Comparison of ENCODE assay signal across 8 cellular contexts in the genomic region with DNA sequence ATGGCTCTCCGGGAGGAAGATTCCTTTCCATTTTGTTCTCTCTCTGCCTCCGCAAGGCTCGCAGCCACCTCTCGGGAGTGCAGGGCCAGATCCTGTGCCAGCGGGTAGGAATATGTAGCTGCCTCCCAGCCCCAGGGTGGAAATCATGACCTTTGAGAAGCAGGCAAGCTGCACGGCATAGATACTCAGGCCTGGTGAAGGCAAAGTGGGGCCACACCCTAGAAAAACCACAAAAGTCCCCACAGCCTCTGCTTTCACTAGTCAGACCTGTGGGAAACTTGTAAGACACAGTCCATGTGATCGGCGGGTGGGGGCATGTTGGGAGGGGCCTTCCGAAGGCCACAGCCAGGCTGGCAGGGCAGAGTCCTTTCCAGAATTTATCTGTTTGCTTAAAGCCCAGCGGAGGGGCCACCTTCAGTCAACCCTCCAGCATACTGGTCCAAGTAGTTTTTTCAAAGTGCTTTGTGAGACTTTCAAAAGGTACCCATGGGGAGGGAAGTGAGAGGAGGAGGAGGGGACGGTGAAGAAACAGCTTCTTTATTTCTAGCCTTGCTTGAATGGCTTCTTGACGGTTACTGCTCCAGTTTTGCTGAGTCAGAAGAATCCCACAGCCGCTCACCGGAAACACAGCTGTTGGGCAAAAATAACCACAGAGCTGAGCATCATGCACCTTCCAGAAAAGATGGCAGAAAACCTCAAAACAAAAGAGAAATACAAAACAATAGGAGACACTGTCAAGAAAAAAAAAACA. TPM values are rescaled to one million over a fixed set of nuclear protein-coding genes. Genes with fewer than 3 reads are reported as not detected.
DNase-seq lines count a peak whose midpoint lies in the region; ATAC-seq and TF ChIP-seq lines count a peak whose summit lies in the region.

A gene (plus strand): TSS at position 52 of the 751 bp plus-strand sequence. CDS start 16,562 bp downstream, outside the sequence.

- no peak for TF ChIP-seq CTCF in right lobe of liver (IDR thresholded peaks at IDR 0.05)

- POLR2A ChIA-PET in CD8-positive, alpha-beta memory T cell (lab: Charles Lee) = interaction anchor here (0.8 to 1.5 kb wide), 3 partner anchors 26 to 283 kb away, joined by 3 to 9 read pairs (median 3); no protein-coding TSS in a partner anchor

- peaks cover 0 to 4% of the 10 kb centered on the region in 2 donors for H3K27me3 Mint-ChIP-seq in CD8-positive, alpha-beta memory T cell

- H3K4me1 Mint-ChIP-seq in CD8-positive, alpha-beta memory T cell = peaks cover 24 to 39% (median 24%) of the 10 kb centered on the region in 3 donors

- H3K27me3 ChIP-seq in CD8-positive, alpha-beta memory T cell (ENCODE audit: insufficient read depth, low read length, poor library complexity, severe bottlenecking) = no peaks in the 10 kb centered on the region
- H3K27me3 ChIP-seq in HUES48 (ENCODE audit: control insufficient read depth, insufficient read depth, low read length) = no peaks in the 10 kb centered on the region
- H3K27me3 ChIP-seq in right lobe of liver = no peaks in the 10 kb centered on the region

- peaks cover 0 to 10% (median 7%) of the 10 kb centered on the region in 5 donors for H3K9me3 Mint-ChIP-seq in CD8-positive, alpha-beta memory T cell

- DNase-seq in CD8-positive, alpha-beta memory T cell = peak; percentile 56 to 88 (median 79)
- DNase-seq in activated CD4-positive, CD25-positive, alpha-beta regulatory T cell (lab: John Stamatoyannopoulos, UW) = peak in 3 of 4 experiments; percentile 10 to 39 (median 34)
- DNase-seq in central memory CD4-positive, alpha-beta T cell = peak; percentile 88
- DNase-seq in right lobe of liver (peak; percentile 49 to 75 (median 62)), NCI-H146 treated with DMSO at 0.1 percent for 48 hours (lab: John Stamatoyannopoulos, UW; ENCODE audit: unreplicated experiment) (no peak)
- peak; percentile 21 to 38 (median 35) for DNase-seq in stimulated activated CD4-positive, alpha-beta T cell treated with anti-CD3 and anti-CD28 coated beads, TNF-alpha, amount 100 ng/mL, for 1 hour (ENCODE audit: low read depth in 3 of 3, low spot score in 1 of 3)

- H3K4me1 ChIP-seq in CD8-positive, alpha-beta memory T cell (ENCODE audit: insufficient read depth, low read length) = peaks cover 39% of the 10 kb centered on the region
- H3K4me1 ChIP-seq in HUES48 (ENCODE audit: control insufficient read depth, insufficient read depth, low read length) (peaks cover 9% of the 10 kb centered on the region; the same call in 1 of the 2 replicates), right lobe of liver (peaks cover 0 to 7% (median 0%) of the 10 kb centered on the region in 4 donors)

- CTCF ChIA-PET in CD8-positive, alpha-beta memory T cell (lab: Charles Lee) = interaction anchor here (1.1 to 2.6 kb wide), 9 partner anchors 9 to 114 kb away, joined by 3 to 14 read pairs (median 4); no protein-coding TSS in a partner anchor

- intact Hi-C loops in right lobe of liver (cut with DNase I) = no loop called here

- H3K9ac ChIP-seq in HUES48 (ENCODE audit: low read depth, low read length) = peak within 1 kb of the TSS; percentile 21; the same call in 1 of the 2 replicates

- H3K36me3 Mint-ChIP-seq in CD8-positive, alpha-beta memory T cell = peaks cover 0 to 13% (median 0%) of the 10 kb centered on the region in 3 donors

- no peaks in the 10 kb centered on the region for H3K9me3 ChIP-seq in CD8-positive, alpha-beta memory T cell (ENCODE audit: low read length)
- peaks cover 4% of the 10 kb centered on the region; the same call in 1 of the 2 replicates for H3K9me3 ChIP-seq in HUES48 (ENCODE audit: control insufficient read depth, insufficient read depth, low read length)
- H3K9me3 ChIP-seq in right lobe of liver = no peaks in the 10 kb centered on the region

- no peaks in the 10 kb centered on the region for H3K36me3 ChIP-seq in CD8-positive, alpha-beta memory T cell (ENCODE audit: insufficient read depth, low read length)
- no peaks in the 10 kb centered on the region for H3K36me3 ChIP-seq in HUES48 (ENCODE audit: control insufficient read depth, insufficient read depth, low read length)
- no peaks in the 10 kb centered on the region for H3K36me3 ChIP-seq in right lobe of liver

- peak within 1 kb of the TSS; percentile 88 for H3K27ac ChIP-seq in CD8-positive, alpha-beta memory T cell (ENCODE audit: low read depth, low read length)
- H3K27ac ChIP-seq in HUES48 (ENCODE audit: low read depth, low read length) = no peak within 1 kb of the TSS
- peak within 1 kb of the TSS in 2 of 3 donors; percentile 35 to 57 for H3K27ac ChIP-seq in right lobe of liver

- H3K4me3 Mint-ChIP-seq in CD8-positive, alpha-beta memory T cell = peak within 1 kb of the TSS; percentile 77 to 90 (median 84)

- peak; percentile 80 for ATAC-seq in GM21390 (IDR thresholded peaks at IDR 0.05; ENCODE audit: unreplicated experiment)
- ATAC-seq in right lobe of liver = peak; percentile 64 to 79 (median 73)

- no peak for TF ChIP-seq POLR2A in right lobe of liver (IDR thresholded peaks at IDR 0.05)

- WGBS in right lobe of liver (ENCODE audit: insufficient coverage, low coverage, low lambda C conversion rate, missing lambda C conversion rate) = 17% methylated on average over 12 of the region's 14 CpGs

- peak within 1 kb of the TSS; percentile 85 to 99 (median 96) for H3K27ac Mint-ChIP-seq in CD8-positive, alpha-beta memory T cell

- H3K4me3 ChIP-seq in CD8-positive, alpha-beta memory T cell (ENCODE audit: low read length) = peak within 1 kb of the TSS; percentile 40
- H3K4me3 ChIP-seq in HUES48 (ENCODE audit: low read depth, low read length) (no peak within 1 kb of the TSS), right lobe of liver (no peak within 1 kb of the TSS)

RNA-seq across cellular contexts. Expression of the gene that starts here (rescaled TPM):
- total RNA-seq in CD8-positive, alpha-beta memory T cell = 1 to 10 TPM in 1 of 2 experiments, under 1 TPM in 1; 0.96 to 1.7 TPM
- polyA plus RNA-seq in CD8-positive, alpha-beta memory T cell = 5.8 TPM
- total RNA-seq in right lobe of liver = 1 to 10 TPM in 1 of 6 experiments, under 1 TPM in 2, not detected in 3; 0.59 to 1.0 (median 0.70) TPM
